In genomic region chr13:99582511-99582910, GRCh38 we compare ENCODE assay signal across 1 cellular context.
TF ChIP-seq lines count a peak whose summit lies in the region.

No MANE protein-coding gene starts in this region.

TF ChIP-seq in K562, 482 proteins besides CTCF, POLR2A, EP300 and RAD21 (continued from another document and continues in another):
- TF ChIP-seq CREB3L1 (IDR thresholded peaks at IDR 0.05; ENCODE audit: borderline replicate concordance, low read depth) (no peak), ESRRB (CRISPR knock-in tag; IDR thresholded peaks at IDR 0.05; ENCODE audit: borderline replicate concordance) (no peak), ZNF696 (CRISPR knock-in tag; conservative IDR thresholded peaks at IDR 0.05) (no peak), TEAD4 (IDR thresholded peaks at IDR 0.05; ENCODE audit: low read length) (peak; percentile 62), TEAD4 (CRISPR knock-in tag; IDR thresholded peaks at IDR 0.05; ENCODE audit: borderline replicate concordance) (no peak), ZFPM2 (CRISPR knock-in tag; IDR thresholded peaks at IDR 0.05) (no peak), ZNF311 (CRISPR knock-in tag; IDR thresholded peaks at IDR 0.05) (no peak), YY1 (IDR thresholded peaks at IDR 0.05; ENCODE audit: borderline replicate concordance in 1 of 3, control insufficient read depth in 1 of 3, extremely low read depth in 1 of 3, insufficient read depth in 3 of 3, insufficient read length in 1 of 3, insufficient replicate concordance in 2 of 3, low read depth in 1 of 3, low read length in 2 of 3) (no peak), ZNF586 (CRISPR knock-in tag; conservative IDR thresholded peaks at IDR 0.05) (no peak), MCM7 (IDR thresholded peaks at IDR 0.05) (no peak), HNRNPK (IDR thresholded peaks at IDR 0.05; ENCODE audit: low read depth, low read length, poor library complexity, severe bottlenecking) (no peak), TRIM24 (IDR thresholded peaks at IDR 0.05) (peak; percentile 40 to 54; a peak in 1 of 4 replicates), FOXA1 (IDR thresholded peaks at IDR 0.05; ENCODE audit: borderline replicate concordance) (no peak), DIDO1 (tag; IDR thresholded peaks at IDR 0.05; ENCODE audit: low read depth) (no peak), NFYB (IDR thresholded peaks at IDR 0.05; ENCODE audit: extremely low read depth, insufficient read length) (no peak), SAP30 (IDR thresholded peaks at IDR 0.05; ENCODE audit: borderline replicate concordance, insufficient read depth, low read depth, low read length, poor library complexity, severe bottlenecking) (no peak), RBM22 (IDR thresholded peaks at IDR 0.05; ENCODE audit: low read depth, low read length, poor library complexity, severe bottlenecking) (no peak), CBFA2T2 (conservative IDR thresholded peaks at IDR 0.05) (peak; percentile 77), RERE (CRISPR knock-in tag; IDR thresholded peaks at IDR 0.05; ENCODE audit: borderline replicate concordance) (no peak), ZKSCAN1 (IDR thresholded peaks at IDR 0.05; ENCODE audit: low read depth, low read length) (no peak), SP2 (IDR thresholded peaks at IDR 0.05; ENCODE audit: extremely low read depth, low read depth, low read length, poor library complexity, severe bottlenecking) (no peak), CREM (IDR thresholded peaks at IDR 0.05; ENCODE audit: low read depth) (peak; percentile 51; the same call in 1 of the 2 replicates), SREBF1 (IDR thresholded peaks at IDR 0.05; ENCODE audit: borderline replicate concordance, low read depth, low read length) (no peak), SMC3 (conservative IDR thresholded peaks at IDR 0.05; ENCODE audit: insufficient read depth, low read depth, low read length) (no peak), FOSL1 (tag; conservative IDR thresholded peaks at IDR 0.05) (no peak), ZNF140 (CRISPR knock-in tag; IDR thresholded peaks at IDR 0.05) (no peak), ZNF263 (CRISPR knock-in tag; IDR thresholded peaks at IDR 0.05; ENCODE audit: borderline replicate concordance) (no peak), NONO (IDR thresholded peaks at IDR 0.05; ENCODE audit: low read depth in 2 of 2, low read length in 1 of 2) (no peak), BDP1 (IDR thresholded peaks at IDR 0.05; ENCODE audit: insufficient read depth, insufficient read length) (no peak), ZMIZ1 (IDR thresholded peaks at IDR 0.05; ENCODE audit: low read depth in 2 of 2, low read length in 2 of 2) (no peak), LCOR (CRISPR knock-in tag; IDR thresholded peaks at IDR 0.05) (no peak), FOS (IDR thresholded peaks at IDR 0.05; ENCODE audit: extremely low read depth, insufficient read length) (no peak), THRB (CRISPR knock-in tag; conservative IDR thresholded peaks at IDR 0.05) (no peak), ZNF561 (CRISPR knock-in tag; conservative IDR thresholded peaks at IDR 0.05) (no peak), TRIM28 (IDR thresholded peaks at IDR 0.05) (no peak), MCM3 (IDR thresholded peaks at IDR 0.05) (no peak), STAG1 (CRISPR knock-in tag; IDR thresholded peaks at IDR 0.05; ENCODE audit: borderline replicate concordance) (no peak), ZNF717 (CRISPR knock-in tag; IDR thresholded peaks at IDR 0.05) (no peak), NEUROD1 (IDR thresholded peaks at IDR 0.05; ENCODE audit: borderline replicate concordance, low read depth, low read length, partially characterized antibody) (no peak), MCM2 (IDR thresholded peaks at IDR 0.05; ENCODE audit: low read depth) (no peak), CHD4 (IDR thresholded peaks at IDR 0.05; ENCODE audit: insufficient read depth, insufficient replicate concordance, low read depth, low read length, poor library complexity, severe bottlenecking) (no peak), RNF2 (IDR thresholded peaks at IDR 0.05) (no peak), GABPB1 (CRISPR knock-in tag; IDR thresholded peaks at IDR 0.05) (no peak), ZNF436 (CRISPR knock-in tag; IDR thresholded peaks at IDR 0.05) (no peak), ETS2 (tag; IDR thresholded peaks at IDR 0.05; ENCODE audit: borderline replicate concordance, poor library complexity, severe bottlenecking) (no peak), ZBED1 (IDR thresholded peaks at IDR 0.05) (no peak), E2F3 (CRISPR knock-in tag; IDR thresholded peaks at IDR 0.05) (no peak), KDM5B (IDR thresholded peaks at IDR 0.05; ENCODE audit: insufficient replicate concordance, low read depth, low read length) (no peak), CLOCK (CRISPR knock-in tag; IDR thresholded peaks at IDR 0.05; ENCODE audit: borderline replicate concordance) (no peak), FOXK1 (CRISPR knock-in tag; IDR thresholded peaks at IDR 0.05; ENCODE audit: borderline replicate concordance) (no peak), POLR2AphosphoS2 (IDR thresholded peaks at IDR 0.05; ENCODE audit: low read length) (no peak)
- TF ChIP-seq, protein P1, sequence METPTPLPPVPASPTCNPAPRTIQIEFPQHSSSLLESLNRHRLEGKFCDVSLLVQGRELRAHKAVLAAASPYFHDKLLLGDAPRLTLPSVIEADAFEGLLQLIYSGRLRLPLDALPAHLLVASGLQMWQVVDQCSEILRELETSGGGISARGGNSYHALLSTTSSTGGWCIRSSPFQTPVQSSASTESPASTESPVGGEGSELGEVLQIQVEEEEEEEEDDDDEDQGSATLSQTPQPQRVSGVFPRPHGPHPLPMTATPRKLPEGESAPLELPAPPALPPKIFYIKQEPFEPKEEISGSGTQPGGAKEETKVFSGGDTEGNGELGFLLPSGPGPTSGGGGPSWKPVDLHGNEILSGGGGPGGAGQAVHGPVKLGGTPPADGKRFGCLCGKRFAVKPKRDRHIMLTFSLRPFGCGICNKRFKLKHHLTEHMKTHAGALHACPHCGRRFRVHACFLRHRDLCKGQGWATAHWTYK (CRISPR knock-in tag; IDR thresholded peaks at IDR 0.05): no peak
- TF ChIP-seq, protein P2, sequence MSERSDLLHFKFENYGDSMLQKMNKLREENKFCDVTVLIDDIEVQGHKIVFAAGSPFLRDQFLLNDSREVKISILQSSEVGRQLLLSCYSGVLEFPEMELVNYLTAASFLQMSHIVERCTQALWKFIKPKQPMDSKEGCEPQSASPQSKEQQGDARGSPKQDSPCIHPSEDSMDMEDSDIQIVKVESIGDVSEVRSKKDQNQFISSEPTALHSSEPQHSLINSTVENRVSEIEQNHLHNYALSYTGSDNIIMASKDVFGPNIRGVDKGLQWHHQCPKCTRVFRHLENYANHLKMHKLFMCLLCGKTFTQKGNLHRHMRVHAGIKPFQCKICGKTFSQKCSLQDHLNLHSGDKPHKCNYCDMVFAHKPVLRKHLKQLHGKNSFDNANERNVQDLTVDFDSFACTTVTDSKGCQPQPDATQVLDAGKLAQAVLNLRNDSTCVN (CRISPR knock-in tag; IDR thresholded peaks at IDR 0.05): no peak
- TF ChIP-seq, protein P3, sequence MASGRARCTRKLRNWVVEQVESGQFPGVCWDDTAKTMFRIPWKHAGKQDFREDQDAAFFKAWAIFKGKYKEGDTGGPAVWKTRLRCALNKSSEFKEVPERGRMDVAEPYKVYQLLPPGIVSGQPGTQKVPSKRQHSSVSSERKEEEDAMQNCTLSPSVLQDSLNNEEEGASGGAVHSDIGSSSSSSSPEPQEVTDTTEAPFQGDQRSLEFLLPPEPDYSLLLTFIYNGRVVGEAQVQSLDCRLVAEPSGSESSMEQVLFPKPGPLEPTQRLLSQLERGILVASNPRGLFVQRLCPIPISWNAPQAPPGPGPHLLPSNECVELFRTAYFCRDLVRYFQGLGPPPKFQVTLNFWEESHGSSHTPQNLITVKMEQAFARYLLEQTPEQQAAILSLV (tag; IDR thresholded peaks at IDR 0.05): no peak
